Comparison of ENCODE assay signal across 8 cellular contexts in genomic region chr10:98340261-98340675, GRCh38.
DNase-seq lines count a peak whose midpoint lies in the region; ATAC-seq and TF ChIP-seq lines count a peak whose summit lies in the region.

No MANE protein-coding gene starts in this region.

- TF ChIP-seq CTCF in Calu3 (IDR thresholded peaks at IDR 0.05; ENCODE audit: unreplicated experiment) (no peak), testis (IDR thresholded peaks at IDR 0.05) (no peak)

- H3K27me3 Mint-ChIP-seq in CD8-positive, alpha-beta memory T cell: peaks cover 0 to 30% of the 10 kb centered on the region in 2 donors
- H3K27me3 Mint-ChIP-seq in effector memory CD8-positive, alpha-beta T cell: peaks cover 0 to 8% of the 10 kb centered on the region in 2 donors
- no peaks in the 10 kb centered on the region for H3K27me3 Mint-ChIP-seq in Calu3 (ENCODE audit: unreplicated experiment)

- CTCF ChIA-PET in CD8-positive, alpha-beta memory T cell (lab: Charles Lee): interaction anchor here (1.0 to 1.4 kb wide), 3 partner anchors 10 to 54 kb away, joined by 3 to 4 read pairs (median 3); no protein-coding TSS in a partner anchor
- CTCF ChIA-PET in Calu3 (lab: Charles Lee): no interaction called here

- peaks cover 0 to 1% (median 0%) of the 10 kb centered on the region in 5 donors for H3K9me3 Mint-ChIP-seq in CD8-positive, alpha-beta memory T cell
- H3K9me3 Mint-ChIP-seq in effector memory CD8-positive, alpha-beta T cell: no peaks in the 10 kb centered on the region
- no peaks in the 10 kb centered on the region for H3K9me3 Mint-ChIP-seq in Calu3 (ENCODE audit: low read depth, unreplicated experiment)

- TF ChIP-seq POLR2A in testis (IDR thresholded peaks at IDR 0.05): no peak

- peaks cover 16% of the 10 kb centered on the region for H3K4me1 ChIP-seq in CD8-positive, alpha-beta memory T cell (ENCODE audit: insufficient read depth, low read length)
- no peaks in the 10 kb centered on the region for H3K4me1 ChIP-seq in testis

- peak; percentile 28 for ATAC-seq in GM19438 (IDR thresholded peaks at IDR 0.05; ENCODE audit: low read depth, unreplicated experiment)
- peak; percentile 49 for ATAC-seq in HG03280 (IDR thresholded peaks at IDR 0.05; ENCODE audit: unreplicated experiment)
- peak; percentile 41 for ATAC-seq in effector memory CD8-positive, alpha-beta T cell (replicated peaks)

- peaks cover 0 to 3% (median 0%) of the 10 kb centered on the region in 3 donors for H3K36me3 Mint-ChIP-seq in CD8-positive, alpha-beta memory T cell
- H3K36me3 Mint-ChIP-seq in effector memory CD8-positive, alpha-beta T cell (ENCODE audit: insufficient read depth): peaks cover 7% of the 10 kb centered on the region
- H3K36me3 Mint-ChIP-seq in Calu3 (ENCODE audit: insufficient read depth, unreplicated experiment): no peaks in the 10 kb centered on the region

- no peaks in the 10 kb centered on the region for H3K9me3 ChIP-seq in CD8-positive, alpha-beta memory T cell (ENCODE audit: low read length)
- no peaks in the 10 kb centered on the region for H3K9me3 ChIP-seq in testis

- intact Hi-C loops in Calu3 (cut with micrococcal nuclease; ENCODE audit: unreplicated experiment): no loop called here
- intact Hi-C loops in testis (cut with DNase I; ENCODE audit: low total_unique reads): no loop called here

- H3K27me3 ChIP-seq in CD8-positive, alpha-beta memory T cell (ENCODE audit: insufficient read depth, low read length, poor library complexity, severe bottlenecking): no peaks in the 10 kb centered on the region
- no peaks in the 10 kb centered on the region for H3K27me3 ChIP-seq in testis

- H3K36me3 ChIP-seq in CD8-positive, alpha-beta memory T cell (ENCODE audit: insufficient read depth, low read length): no peaks in the 10 kb centered on the region
- no peaks in the 10 kb centered on the region for H3K36me3 ChIP-seq in testis (ENCODE audit: low read depth, missing control alignments)

- H3K4me3 Mint-ChIP-seq in CD8-positive, alpha-beta memory T cell: peak overlapping the region; percentile 14 to 78 (median 56)
- H3K4me3 Mint-ChIP-seq in effector memory CD8-positive, alpha-beta T cell: peak overlapping the region; percentile 70 to 73
- no peak overlapping the region for H3K4me3 Mint-ChIP-seq in Calu3 (ENCODE audit: low read depth, unreplicated experiment)

- POLR2A ChIA-PET in CD8-positive, alpha-beta memory T cell (lab: Charles Lee): no interaction called here

- BruUV-seq in Calu3 (replicated peaks; lab: Mats Ljungman, UMichigan): no TSS peak

- DNase-seq in CD8-positive, alpha-beta memory T cell: no peak
- DNase-seq in effector memory CD8-positive, alpha-beta T cell: no peak
- DNase-seq in Calu3: no peak
- no peak for DNase-seq in GOT3 (lab: John Stamatoyannopoulos, UW)
- DNase-seq in testis: no peak
- no peak for DNase-seq in NCI-H1048 (lab: John Stamatoyannopoulos, UW)

- 54 to 61% methylated on average over 5 of the region's 5 CpGs for WGBS in testis, 2 donors

- H3K27ac Mint-ChIP-seq in CD8-positive, alpha-beta memory T cell: peak overlapping the region in 7 of 8 donors; percentile 30 to 84 (median 60)
- peak overlapping the region; percentile 89 for H3K27ac Mint-ChIP-seq in effector memory CD8-positive, alpha-beta T cell
- no peak overlapping the region for H3K27ac Mint-ChIP-seq in Calu3 (ENCODE audit: unreplicated experiment)

- peaks cover 20 to 31% (median 25%) of the 10 kb centered on the region in 3 donors for H3K4me1 Mint-ChIP-seq in CD8-positive, alpha-beta memory T cell
- peaks cover 25 to 26% of the 10 kb centered on the region in 2 donors for H3K4me1 Mint-ChIP-seq in effector memory CD8-positive, alpha-beta T cell (ENCODE audit: low read depth in 2 of 2)
- H3K4me1 Mint-ChIP-seq in Calu3 (ENCODE audit: low read depth, unreplicated experiment): peaks cover 7% of the 10 kb centered on the region

- no peak overlapping the region for H3K4me3 ChIP-seq in CD8-positive, alpha-beta memory T cell (ENCODE audit: low read length)
- no peak overlapping the region for H3K4me3 ChIP-seq in testis

- H3K27ac ChIP-seq in CD8-positive, alpha-beta memory T cell (ENCODE audit: low read depth, low read length): no peak overlapping the region
- H3K27ac ChIP-seq in testis: no peak overlapping the region
